Comparison of ENCODE assay signal across 8 cellular contexts in the genomic region with DNA sequence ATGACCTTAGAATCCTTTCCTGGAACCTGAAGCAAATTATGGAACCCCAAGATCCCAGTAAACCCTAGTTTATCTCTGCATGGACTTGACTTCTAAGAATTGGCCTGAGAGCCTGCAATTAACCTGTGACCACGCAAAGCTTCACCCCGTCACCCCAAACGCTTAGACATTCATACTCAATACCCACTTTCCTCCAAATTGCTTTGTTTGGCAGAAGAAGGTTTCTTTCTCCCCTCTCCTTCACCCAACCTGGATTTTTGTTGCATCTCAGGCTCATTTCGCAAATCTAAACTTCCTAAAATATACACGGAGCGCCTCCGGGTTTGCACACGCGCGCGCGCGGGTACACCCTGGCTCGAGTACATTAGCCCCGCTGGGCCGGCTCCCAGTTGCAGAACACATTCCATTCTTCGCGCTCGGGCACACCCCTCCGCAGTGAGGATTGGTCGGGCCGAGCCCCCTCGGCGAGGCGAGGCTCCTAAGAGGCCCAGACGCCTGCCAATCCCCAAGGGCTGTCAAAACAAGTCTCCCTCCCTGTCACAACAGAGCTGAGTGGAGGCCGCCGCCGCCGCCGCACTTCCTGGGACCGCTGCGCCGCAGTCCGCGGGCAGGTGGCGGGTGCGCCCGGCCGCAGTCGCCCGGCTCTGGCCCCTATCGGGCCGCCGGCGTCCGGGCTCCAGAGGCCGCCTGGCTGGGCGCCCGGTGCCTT. TPM values are rescaled to one million over a fixed set of nuclear protein-coding genes. Genes with fewer than 3 reads are reported as not detected.
A peak's percentile ranks its signal among the peaks of the same experiment; 100 is the strongest.
DNase-seq lines count a peak whose midpoint lies in the region; ATAC-seq and TF ChIP-seq lines count a peak whose summit lies in the region.

A gene (plus strand): TSS at position 545 of the 709 bp plus-strand sequence.

- DNase-seq in A673 (ENCODE audit: low spot score) (peak; percentile 95), NCI-H2227 treated with DMSO at 0.1 percent for 48 hours (lab: John Stamatoyannopoulos, UW) (peak; percentile 92), cerebellar cortex (ENCODE audit: low spot score) (peak; percentile 88), islet precursor cell (peak; percentile 99)
- peak; percentile 88 for DNase-seq in activated CD4-positive, CD25-positive, alpha-beta regulatory T cell treated with anti-CD3 and anti-CD28 coated beads, Interleukin-2, amount 50 U/mL, for 72 hours
- DNase-seq in stimulated activated CD4-positive, alpha-beta T cell treated with anti-CD3 and anti-CD28 coated beads, Interleukin-12 subunit alpha, Interleukin-12 subunit beta, amount 100 ng/mL, for 24 hours (ENCODE audit: low read depth in 2 of 2) = peak; percentile 81 to 87

- H3K36me3 ChIP-seq in A673 (ENCODE audit: insufficient read depth, low read length, poor library complexity, severe bottlenecking) = no peaks in the 10 kb centered on the region

- ATAC-seq in GM18873 (IDR thresholded peaks at IDR 0.05; ENCODE audit: low FRiP score, unreplicated experiment) (peak; percentile 99), HG03139 (IDR thresholded peaks at IDR 0.05; ENCODE audit: unreplicated experiment) (peak; percentile 99)

- no peak for TF ChIP-seq CTCF in A673 (conservative IDR thresholded peaks at IDR 0.05; ENCODE audit: low read depth, low read length)

- CTCF ChIA-PET in A673 (lab: Charles Lee) = interaction anchor here (0.5 to 1.4 kb wide), 3 partner anchors 323 to 972 kb away, joined by 4 read pairs; no protein-coding TSS in a partner anchor

- intact Hi-C loops in A673 (cut with micrococcal nuclease; ENCODE audit: unreplicated experiment) = no loop called here

- peaks cover 9% of the 10 kb centered on the region for H3K4me1 ChIP-seq in A673 (ENCODE audit: insufficient read depth, low read length, poor library complexity, severe bottlenecking)

- no TSS peak for BruUV-seq in A673 (replicated peaks; lab: Mats Ljungman, UMichigan)

- H3K9me3 ChIP-seq in A673 (ENCODE audit: low read depth, low read length, poor library complexity, severe bottlenecking) = no peaks in the 10 kb centered on the region

- no peak within 1 kb of the TSS for H3K27ac ChIP-seq in A673 (ENCODE audit: low read depth, low read length, poor library complexity, severe bottlenecking)

- peak within 1 kb of the TSS; percentile 58 for H3K4me3 ChIP-seq in A673 (ENCODE audit: low read depth, low read length, poor library complexity, severe bottlenecking)

- POLR2A ChIA-PET in A673 (lab: Charles Lee; ENCODE audit: low non-redundant PET) = no interaction called here

- peaks cover 38% of the 10 kb centered on the region for H3K27me3 ChIP-seq in A673 (replicated peaks; ENCODE audit: insufficient read depth, low read depth, low read length, poor library complexity)

RNA-seq across cellular contexts. Expression of the gene that starts here (rescaled TPM):
- total RNA-seq in A673 (2021) = not detected in 2 replicates

Comparison
In these comparisons a context has a peak if more than half of its experiments do, and no peak if none do; other contexts are left out.
1. Peak in DNase-seq and H3K4me3 ChIP-seq in A673; RNA of the gene not detected or under 1 TPM.